21 cellular contexts compared by ENCODE assay signal in the genomic region with DNA sequence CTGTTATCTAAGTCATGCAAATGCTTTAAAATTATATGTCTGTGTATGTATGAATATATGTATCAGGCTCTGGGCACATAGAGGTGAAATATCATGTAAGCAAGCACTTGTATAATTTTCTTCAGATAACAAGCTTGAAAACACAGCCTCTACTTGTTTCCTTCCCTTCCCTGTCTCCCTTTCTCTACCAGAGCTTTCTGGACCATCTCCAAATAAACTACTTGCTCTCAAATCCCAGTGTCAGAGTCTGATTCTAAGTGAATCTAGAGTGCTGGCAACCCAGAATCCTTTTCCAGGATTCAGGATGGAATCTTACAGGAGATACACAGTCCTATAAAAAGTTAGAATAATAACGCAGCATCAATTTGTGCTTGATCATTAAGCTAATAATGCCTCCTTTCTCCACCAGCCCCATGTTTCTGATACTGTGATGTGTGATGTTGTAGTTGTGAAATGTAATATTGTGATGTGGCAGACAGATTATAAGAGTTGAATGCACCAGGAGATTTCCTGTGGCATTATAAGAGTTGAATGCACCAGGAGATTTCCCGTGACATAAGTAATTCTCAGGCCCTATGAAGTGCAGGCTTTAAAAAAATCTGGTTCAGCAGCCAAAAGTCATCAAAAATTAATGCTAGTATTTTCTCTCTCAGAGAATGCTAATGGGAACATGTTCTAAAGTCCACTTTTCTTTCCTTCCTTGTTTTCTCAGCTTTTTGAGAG.
"Had no signal": no experiment of that assay in that cellular context is flagged by ENCODE, and none has a peak within 500 bp of the region (broad histone marks: within the 10 kb centered on the region; RNA-seq: fewer than 3 reads in every experiment).

No MANE protein-coding gene starts in this region.

- H3K36me3 Mint-ChIP-seq: activated naive CD4-positive, alpha-beta T cell treated with anti-CD3 and anti-CD28 coated beads, Interleukin-2, amount 50 U/mL, for 72 hours; naive B cell had no signal

- H3K4me3 Mint-ChIP-seq: activated T-cell treated with anti-CD3 and anti-CD28 coated beads, Interleukin-2, amount 50 U/mL, for 24 hours; activated T-helper 17 cell treated with anti-CD3 and anti-CD28 coated beads, Interleukin-2, amount 50 U/mL, for 72 hours; naive B cell; T-helper 2 cell treated with Interferon-gamma antibody and Interleukin-4, amounts not matched to agents 5 μg/mL and 100 μg/mL, for 36 hours had no signal

- H3K4me1 Mint-ChIP-seq: activated T-helper 17 cell treated with anti-CD3 and anti-CD28 coated beads, Interleukin-2, amount 50 U/mL, for 72 hours; naive B cell had no signal

- H3K27ac Mint-ChIP-seq: activated naive CD4-positive, alpha-beta T cell treated with anti-CD3 and anti-CD28 coated beads, Interleukin-2, amount 50 U/mL, for 72 hours; activated T-cell treated with anti-CD3 and anti-CD28 coated beads, Interleukin-2, amount 50 U/mL, for 24 hours; activated T-helper 17 cell treated with anti-CD3 and anti-CD28 coated beads, Interleukin-2, amount 50 U/mL, for 72 hours; endodermal cell; naive B cell; progenitor cell of endocrine pancreas; T-helper 2 cell treated with Interferon-gamma antibody and Interleukin-4, amounts not matched to agents 5 μg/mL and 100 μg/mL, for 36 hours had no signal

- ATAC-seq: activated naive CD4-positive, alpha-beta T cell treated with anti-CD3 and anti-CD28 coated beads, Interleukin-2, amount 50 U/mL, for 72 hours; activated T-helper 17 cell treated with anti-CD3 and anti-CD28 coated beads, Interleukin-2, amount 50 U/mL, for 72 hours; left lobe of liver; mucosa of descending colon had no signal

- H3K4me3 ChIP-seq: ascending aorta, lower lobe of right lung, mucosa of descending colon, thoracic aorta had no signal

- FAIRE-seq: colon had no signal

- H3K9me3 Mint-ChIP-seq: activated naive CD4-positive, alpha-beta T cell treated with anti-CD3 and anti-CD28 coated beads, Interleukin-2, amount 50 U/mL, for 72 hours; activated T-cell treated with anti-CD3 and anti-CD28 coated beads, Interleukin-2, amount 50 U/mL, for 24 hours; activated T-helper 17 cell treated with anti-CD3 and anti-CD28 coated beads, Interleukin-2, amount 50 U/mL, for 72 hours; endodermal cell; T-helper 2 cell treated with Interferon-gamma antibody and Interleukin-4, amounts not matched to agents 5 μg/mL and 100 μg/mL, for 36 hours had no signal

- DNase-seq: activated CD4-positive, alpha-beta T cell treated with anti-CD3 and anti-CD28 coated beads for 1 hour; activated CD4-positive, alpha-beta T cell treated with anti-CD3 and anti-CD28 coated beads, Interleukin-2, amount 50 U/mL, for 1 hour; activated CD8-positive, alpha-beta memory T cell treated with anti-CD3 and anti-CD28 coated beads, Interleukin-2, amount 50 U/mL, for 4 hours; activated T-cell treated with anti-CD3 and anti-CD28 coated beads, Interleukin-2, amount 50 U/mL, for 24 hours; brain microvascular endothelial cell; endodermal cell; lower lobe of right lung; mesendoderm; mucosa of descending colon; naive B cell; occipital lobe; stimulated activated CD4-positive, alpha-beta T cell treated with anti-CD3 and anti-CD28 coated beads, Interleukin-4, amount 100 ng/mL, for 24 hours; stimulated activated naive CD4-positive, alpha-beta T cell treated with Interleukin-2 at 50 U/mL for 16 hours had no signal
